In genomic region chr2:102296449-102296848, GRCh38 we compare ENCODE assay signal across 18 cellular contexts. TPM values are rescaled to one million over a fixed set of nuclear protein-coding genes. Genes with fewer than 3 reads are reported as not detected.
"Had no signal": no experiment of that assay in that cellular context is flagged by ENCODE, and none has a peak within 500 bp of the region (broad histone marks: within the 10 kb centered on the region; RNA-seq: fewer than 3 reads in every experiment).

No MANE protein-coding gene starts in this region.

- H3K9me3 ChIP-seq: pancreas, psoas muscle, right atrium auricular region, spleen, transverse colon had no signal

- H3K27me3 Mint-ChIP-seq: brain, T-cell had no signal

- H3K27ac ChIP-seq: pancreas, psoas muscle, right atrium auricular region, transverse colon had no signal

- H3K4me1 Mint-ChIP-seq: brain, nephron progenitor cell had no signal

- H3K27me3 ChIP-seq: pancreas, right atrium auricular region had no signal

- H3K27ac Mint-ChIP-seq: brain, memory B cell, nephron progenitor cell, T-cell had no signal

- H3K4me1 ChIP-seq: pancreas, psoas muscle, right atrium auricular region, transverse colon had no signal

- H3K36me3 Mint-ChIP-seq: brain, memory B cell, T-cell had no signal

- H3K9me3 Mint-ChIP-seq: brain, memory B cell, nephron progenitor cell, T-cell had no signal

- H3K4me3 Mint-ChIP-seq: brain, memory B cell, nephron progenitor cell, T-cell had no signal

- H3K36me3 ChIP-seq: pancreas, right atrium auricular region, spleen, transverse colon had no signal

- H3K4me3 ChIP-seq: pancreas, psoas muscle, right atrium auricular region, spleen, transverse colon had no signal

- DNase-seq: activated CD4-positive, CD25-positive, alpha-beta regulatory T cell treated with anti-CD3 and anti-CD28 coated beads, Interleukin-2, amount 50 U/mL, for 72 hours; activated CD8-positive, alpha-beta memory T cell treated with anti-CD3 and anti-CD28 coated beads for 24 hours; activated CD8-positive, alpha-beta memory T cell treated with anti-CD3 and anti-CD28 coated beads, Interleukin-2, amount 50 U/mL, for 4 hours; activated naive CD4-positive, alpha-beta T cell treated with Interleukin-2 at 50 U/mL for 16 hours; anterior cingulate cortex; left colon; nephron progenitor cell; pancreas; psoas muscle; spleen; stimulated activated CD4-positive, alpha-beta T cell treated with anti-CD3 and anti-CD28 coated beads, Interleukin-4, amount 100 ng/mL, for 4 hours; T-cell; transverse colon had no signal

- ATAC-seq: left colon, pancreas, psoas muscle, T-cell had no signal

RNA-seq across cellular contexts. Expression of gene IL1RL1, which starts 14.9 kb away (rescaled TPM):
- total RNA-seq: chondrocyte had no signal

RNA-seq across cellular contexts. Expression of gene IL18R1, which starts 59.1 kb away (rescaled TPM):
- total RNA-seq: temporal lobe had no signal
